In the genomic region with DNA sequence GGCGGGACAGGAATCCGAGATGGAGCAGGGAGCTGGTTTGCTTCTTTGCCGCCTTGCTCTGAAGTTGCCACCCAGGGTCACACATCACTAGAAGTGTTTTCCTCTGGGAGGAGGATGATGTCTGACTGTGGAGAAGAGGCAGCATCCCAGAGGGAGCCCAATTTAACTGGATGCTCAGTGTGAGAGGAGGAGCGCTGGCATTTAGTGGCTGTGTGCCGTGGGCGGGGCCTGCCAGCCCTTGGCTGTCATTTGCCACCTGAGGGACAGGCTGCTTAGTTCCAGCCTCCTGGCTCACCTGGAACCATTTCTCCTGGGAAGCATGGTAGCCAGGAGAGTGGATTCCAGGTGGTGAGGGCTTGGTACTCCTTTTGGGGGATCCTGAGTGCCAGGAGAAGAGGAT, we compare ENCODE assay signal across 2 cellular contexts.
TF ChIP-seq lines count a peak whose summit lies in the region.

No MANE protein-coding gene starts in this region.

TF ChIP-seq in HCT116, 20 proteins besides CTCF, POLR2A, EP300 and RAD21:
- no peak for TF ChIP-seq JUND (IDR thresholded peaks at IDR 0.05)
- TF ChIP-seq, protein P1, sequence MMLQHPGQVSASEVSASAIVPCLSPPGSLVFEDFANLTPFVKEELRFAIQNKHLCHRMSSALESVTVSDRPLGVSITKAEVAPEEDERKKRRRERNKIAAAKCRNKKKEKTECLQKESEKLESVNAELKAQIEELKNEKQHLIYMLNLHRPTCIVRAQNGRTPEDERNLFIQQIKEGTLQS (IDR thresholded peaks at IDR 0.05): no peak
- TF ChIP-seq, protein P2, sequence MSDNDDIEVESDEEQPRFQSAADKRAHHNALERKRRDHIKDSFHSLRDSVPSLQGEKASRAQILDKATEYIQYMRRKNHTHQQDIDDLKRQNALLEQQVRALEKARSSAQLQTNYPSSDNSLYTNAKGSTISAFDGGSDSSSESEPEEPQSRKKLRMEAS (IDR thresholded peaks at IDR 0.05): no peak
- TF ChIP-seq FOSL1 (IDR thresholded peaks at IDR 0.05; ENCODE audit: low read depth): no peak
- TF ChIP-seq EGR1 (IDR thresholded peaks at IDR 0.05; ENCODE audit: low read depth): no peak

TF ChIP-seq in GM12878, 131 proteins besides CTCF, POLR2A, EP300 and RAD21:
- no peak for TF ChIP-seq NFXL1 (IDR thresholded peaks at IDR 0.05; ENCODE audit: borderline replicate concordance)
- no peak for TF ChIP-seq MXI1 (IDR thresholded peaks at IDR 0.05; ENCODE audit: low read depth, low read length)
- TF ChIP-seq, protein P3, sequence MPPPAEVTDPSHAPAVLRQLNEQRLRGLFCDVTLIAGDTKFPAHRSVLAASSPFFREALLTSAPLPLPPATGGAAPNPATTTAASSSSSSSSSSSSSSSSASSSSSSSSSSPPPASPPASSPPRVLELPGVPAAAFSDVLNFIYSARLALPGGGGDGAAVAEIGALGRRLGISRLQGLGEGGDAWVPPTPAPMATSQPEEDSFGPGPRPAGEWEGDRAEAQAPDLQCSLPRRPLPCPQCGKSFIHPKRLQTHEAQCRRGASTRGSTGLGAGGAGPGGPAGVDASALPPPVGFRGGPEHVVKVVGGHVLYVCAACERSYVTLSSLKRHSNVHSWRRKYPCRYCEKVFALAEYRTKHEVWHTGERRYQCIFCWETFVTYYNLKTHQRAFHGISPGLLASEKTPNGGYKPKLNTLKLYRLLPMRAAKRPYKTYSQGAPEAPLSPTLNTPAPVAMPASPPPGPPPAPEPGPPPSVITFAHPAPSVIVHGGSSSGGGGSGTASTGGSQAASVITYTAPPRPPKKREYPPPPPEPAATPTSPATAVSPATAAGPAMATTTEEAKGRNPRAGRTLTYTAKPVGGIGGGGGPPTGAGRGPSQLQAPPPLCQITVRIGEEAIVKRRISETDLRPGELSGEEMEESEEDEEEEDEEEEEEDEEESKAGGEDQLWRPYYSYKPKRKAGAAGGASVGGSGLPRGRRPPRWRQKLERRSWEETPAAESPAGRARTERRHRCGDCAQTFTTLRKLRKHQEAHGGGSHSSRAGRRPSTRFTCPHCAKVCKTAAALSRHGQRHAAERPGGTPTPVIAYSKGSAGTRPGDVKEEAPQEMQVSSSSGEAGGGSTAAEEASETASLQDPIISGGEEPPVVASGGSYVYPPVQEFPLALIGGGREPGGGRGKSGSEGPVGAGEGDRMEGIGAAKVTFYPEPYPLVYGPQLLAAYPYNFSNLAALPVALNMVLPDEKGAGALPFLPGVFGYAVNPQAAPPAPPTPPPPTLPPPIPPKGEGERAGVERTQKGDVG (CRISPR knock-in tag; IDR thresholded peaks at IDR 0.05): no peak
- no peak for TF ChIP-seq IRF4 (IDR thresholded peaks at IDR 0.05; ENCODE audit: low read depth, low read length)
- TF ChIP-seq ZNF207 (IDR thresholded peaks at IDR 0.05; ENCODE audit: borderline replicate concordance): no peak
- TF ChIP-seq PAX8 (IDR thresholded peaks at IDR 0.05): no peak
- TF ChIP-seq SRF (IDR thresholded peaks at IDR 0.05; ENCODE audit: low read depth in 2 of 2, low read length in 2 of 2): no peak
- TF ChIP-seq PML (IDR thresholded peaks at IDR 0.05; ENCODE audit: low read length): no peak
TF ChIP-seq in GM12878: peak in this region for 0.
